In genomic region chr2:65019010-65019409, GRCh38 we compare ENCODE assay signal across 26 cellular contexts.
"Had no signal": no experiment of that assay in that cellular context is flagged by ENCODE, and none has a peak within 500 bp of the region (broad histone marks: within the 10 kb centered on the region; RNA-seq: fewer than 3 reads in every experiment).

No MANE protein-coding gene starts in this region.

- H3K27me3 ChIP-seq: brain microvascular endothelial cell, gastrocnemius medialis, spleen, upper lobe of left lung, vagina had no signal

- H3K4me1 ChIP-seq: parathyroid adenoma, psoas muscle, upper lobe of left lung, vagina had no signal

- H3K4me1 Mint-ChIP-seq: activated CD4-positive, alpha-beta T cell treated with anti-CD3 and anti-CD28 coated beads for 36 hours had no signal

- H3K4me3 Mint-ChIP-seq: activated B cell treated with CpG ODN at 0.5 μM for 24 hours; activated CD4-positive, alpha-beta T cell treated with anti-CD3 and anti-CD28 coated beads for 36 hours; activated naive CD4-positive, alpha-beta T cell treated with anti-CD3 and anti-CD28 coated beads, Interleukin-2, amount 10 ng/mL, durations not matched to agents 7 days and 5 days; activated naive CD8-positive, alpha-beta T cell treated with anti-CD3 and anti-CD28 coated beads, Interleukin-2, amount 10 ng/mL, durations not matched to agents 7 days and 5 days; activated T-cell treated with anti-CD3 and anti-CD28 coated beads, Interleukin-2, amount 50 U/mL, for 24 hours; nephron progenitor cell; stimulated activated naive CD8-positive, alpha-beta T cell treated with anti-CD3 and anti-CD28 coated beads, Interleukin-15, Interleukin-2, amounts not matched to agents 100 ng/mL and 50 ng/mL, for 24 hours; T-helper 2 cell treated with Interferon-gamma antibody and Interleukin-4, amounts not matched to agents 5 μg/mL and 100 μg/mL, for 36 hours had no signal

- H3K79me2 ChIP-seq: parathyroid adenoma had no signal

- H2AFZ ChIP-seq: parathyroid adenoma had no signal

- H3K9me3 Mint-ChIP-seq: activated B cell treated with CpG ODN at 0.5 μM for 24 hours; activated naive CD4-positive, alpha-beta T cell treated with anti-CD3 and anti-CD28 coated beads, Interleukin-2, amount 10 ng/mL, durations not matched to agents 7 days and 5 days; activated naive CD8-positive, alpha-beta T cell treated with anti-CD3 and anti-CD28 coated beads, Interleukin-2, amount 10 ng/mL, durations not matched to agents 7 days and 5 days; activated T-cell treated with anti-CD3 and anti-CD28 coated beads, Interleukin-2, amount 50 U/mL, for 24 hours; nephron progenitor cell; stimulated activated naive CD8-positive, alpha-beta T cell treated with anti-CD3 and anti-CD28 coated beads, Interleukin-15, Interleukin-2, amounts not matched to agents 100 ng/mL and 50 ng/mL, for 24 hours; T-helper 2 cell treated with Interferon-gamma antibody and Interleukin-4, amounts not matched to agents 5 μg/mL and 100 μg/mL, for 36 hours had no signal

- H3K27ac Mint-ChIP-seq: activated B cell treated with CpG ODN at 0.5 μM for 24 hours; activated CD4-positive, alpha-beta T cell treated with anti-CD3 and anti-CD28 coated beads for 36 hours; activated naive CD4-positive, alpha-beta T cell treated with anti-CD3 and anti-CD28 coated beads, Interleukin-2, amount 10 ng/mL, durations not matched to agents 7 days and 5 days; activated naive CD8-positive, alpha-beta T cell treated with anti-CD3 and anti-CD28 coated beads, Interleukin-2, amount 10 ng/mL, durations not matched to agents 7 days and 5 days; activated T-cell treated with anti-CD3 and anti-CD28 coated beads, Interleukin-2, amount 50 U/mL, for 24 hours; nephron progenitor cell; stimulated activated naive CD8-positive, alpha-beta T cell treated with anti-CD3 and anti-CD28 coated beads, Interleukin-15, Interleukin-2, amounts not matched to agents 100 ng/mL and 50 ng/mL, for 24 hours; T-helper 2 cell treated with Interferon-gamma antibody and Interleukin-4, amounts not matched to agents 5 μg/mL and 100 μg/mL, for 36 hours had no signal

- DNase-seq: activated B cell treated with CpG ODN at 0.5 μM for 24 hours; activated CD4-positive, alpha-beta T cell treated with anti-CD3 and anti-CD28 coated beads for 36 hours; activated CD8-positive, alpha-beta memory T cell treated with anti-CD3 and anti-CD28 coated beads, Interleukin-2, amount 50 U/mL, for 4 hours; activated gamma-delta T cell; activated naive CD4-positive, alpha-beta T cell treated with anti-CD3 and anti-CD28 coated beads, Interleukin-2, amount 10 ng/mL, durations not matched to agents 7 days and 5 days; activated naive CD8-positive, alpha-beta T cell treated with anti-CD3 and anti-CD28 coated beads, Interleukin-2, amount 10 ng/mL, durations not matched to agents 7 days and 5 days; activated T-cell treated with anti-CD3 and anti-CD28 coated beads, Interleukin-2, amount 50 U/mL, for 24 hours; brain microvascular endothelial cell; cortex of kidney; gastrocnemius medialis; glutamatergic neuron; left ventricle myocardium inferior; mucosa of descending colon; nephron progenitor cell; nucleus accumbens; psoas muscle; spleen; T-helper 1 cell had no signal

- FAIRE-seq: astrocyte, islet of Langerhans had no signal

- H3K9ac ChIP-seq: parathyroid adenoma had no signal

- H3K27ac ChIP-seq: brain microvascular endothelial cell, epithelial cell of prostate, left ventricle myocardium inferior, parathyroid adenoma, psoas muscle, vagina had no signal

- H3K4me3 ChIP-seq: gastrocnemius medialis, left ventricle myocardium inferior, mucosa of descending colon, psoas muscle, upper lobe of left lung, vagina had no signal

- H3K9me3 ChIP-seq: gastrocnemius medialis, left ventricle myocardium inferior, mucosa of descending colon, psoas muscle, spleen, upper lobe of left lung, vagina had no signal

- ATAC-seq: activated CD4-positive, alpha-beta T cell treated with anti-CD3 and anti-CD28 coated beads for 36 hours; gastrocnemius medialis; psoas muscle had no signal
